ENCODE assay signal across 27 cellular contexts in the genomic region with DNA sequence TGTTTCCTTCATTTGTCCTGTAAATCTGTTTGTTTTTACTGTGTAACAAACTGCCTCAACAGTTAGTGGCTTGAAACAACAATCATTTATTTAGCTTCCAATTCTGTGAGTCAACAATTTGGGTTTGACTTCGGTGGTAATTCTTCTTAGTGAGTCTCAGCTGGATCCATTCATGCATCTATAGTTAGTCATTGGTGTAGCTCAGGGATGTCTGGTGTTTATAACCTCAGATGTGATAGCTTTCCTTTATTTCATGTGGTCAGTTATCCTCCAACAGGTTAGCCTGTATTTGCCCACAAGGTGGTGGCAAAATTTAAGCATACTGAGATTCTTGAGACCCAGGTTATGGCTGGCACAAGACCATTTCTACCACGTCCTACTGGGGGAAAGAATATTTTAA.
DNase-seq lines count a peak whose midpoint lies in the region; ATAC-seq and TF ChIP-seq lines count a peak whose summit lies in the region.
"Had no signal": no experiment of that assay in that cellular context is flagged by ENCODE, and none has a peak within 500 bp of the region (broad histone marks: within the 10 kb centered on the region; RNA-seq: fewer than 3 reads in every experiment).

No MANE protein-coding gene starts in this region.

- H3K36me3 Mint-ChIP-seq in WTC11: no peaks in the 10 kb centered on the region
- H3K36me3 Mint-ChIP-seq: natural killer cell treated with Interleukin-12 subunit alpha and Interleukin-12 subunit beta and Interleukin-15 and Interleukin-18, amount 100 ng/mL, for 72 hours had no signal

- no peaks in the 10 kb centered on the region for H3K27me3 Mint-ChIP-seq in WTC11 (ENCODE audit: low read depth)
- H3K27me3 Mint-ChIP-seq: dendritic cell treated with granulocyte-macrophage colony-stimulating factor and Interleukin-4, amounts not matched to agents 40 ng/mL and 50 ng/mL, for 4 days; natural killer cell treated with Interleukin-12 subunit alpha and Interleukin-12 subunit beta and Interleukin-15 and Interleukin-18, amount 100 ng/mL, for 72 hours had no signal

- H3K27me3 ChIP-seq in foreskin keratinocyte (no peaks in the 10 kb centered on the region), smooth muscle cell (ENCODE audit: low read depth) (no peaks in the 10 kb centered on the region), heart right ventricle (no peaks in the 10 kb centered on the region)
- H3K27me3 ChIP-seq: BLaER1 treated with 17β-estradiol and CSF1 and Interleukin-3, amounts not matched to agents 10 nM and 100 nM; SJCRH30 had no signal

- DNase-seq in LHCN-M2 (ENCODE audit: low read depth) (peak; percentile 73), WTC11 (ENCODE audit: low spot score) (no peak), foreskin keratinocyte (peak in 1 of 2 donors; percentile 43), smooth muscle cell (lab: John Stamatoyannopoulos, UW; ENCODE audit: unreplicated experiment) (no peak), heart right ventricle (no peak)
- DNase-seq: activated CD4-positive, alpha-beta T cell treated with anti-CD3 and anti-CD28 coated beads, Interleukin-2, amount 50 U/mL, for 4 hours; activated naive CD4-positive, alpha-beta T cell treated with anti-CD3 and anti-CD28 coated beads, Interleukin-2, amount 50 U/mL, for 16 hours; amniotic stem cell; Calu3; caudate nucleus; HFFc6; islet precursor cell; Kasumi-1; NCI-H1092 treated with DMSO at 0.1 percent for 48 hours; NCI-H187; NCI-H2227 treated with DMSO at 0.1 percent for 48 hours; NCI-H526 treated with DMSO at 0.1 percent for 48 hours; SJCRH30; stimulated activated CD4-positive, alpha-beta T cell treated with anti-CD3 and anti-CD28 coated beads, Interleukin-4, amount 100 ng/mL, for 1 hour; T1000; trophoblast cell had no signal

- H4K20me1 ChIP-seq in smooth muscle cell (ENCODE audit: low read depth): no peaks in the 10 kb centered on the region
- H4K20me1 ChIP-seq: BLaER1 treated with 17β-estradiol and CSF1 and Interleukin-3, amounts not matched to agents 10 nM and 100 nM had no signal

- H3K4me3 ChIP-seq in smooth muscle cell (no peak overlapping the region), heart right ventricle (no peak overlapping the region)
- H3K4me3 ChIP-seq: BLaER1 treated with 17β-estradiol and CSF1 and Interleukin-3, amounts not matched to agents 10 nM and 100 nM; GM23338; SJCRH30 had no signal

- H3K9ac ChIP-seq in smooth muscle cell (ENCODE audit: low read depth): no peak overlapping the region
- H3K9ac ChIP-seq: BLaER1 treated with 17β-estradiol and CSF1 and Interleukin-3, amounts not matched to agents 10 nM and 100 nM had no signal

- H3K4me3 Mint-ChIP-seq in WTC11: no peak overlapping the region
- H3K4me3 Mint-ChIP-seq: dendritic cell treated with granulocyte-macrophage colony-stimulating factor and Interleukin-4, amounts not matched to agents 40 ng/mL and 50 ng/mL, for 4 days; GM23338; HFFc6; natural killer cell treated with Interleukin-12 subunit alpha and Interleukin-12 subunit beta and Interleukin-15 and Interleukin-18, amount 100 ng/mL, for 72 hours had no signal

- POLR2A ChIA-PET in WTC11 (lab: Charles Lee): no interaction called here

- intact Hi-C loops in heart right ventricle (cut with DNase I): no loop called here

- H3K9me3 ChIP-seq in smooth muscle cell (replicated peaks; ENCODE audit: low read depth) (no peaks in the 10 kb centered on the region), heart right ventricle (no peaks in the 10 kb centered on the region)
- H3K9me3 ChIP-seq: BLaER1 treated with 17β-estradiol and CSF1 and Interleukin-3, amounts not matched to agents 10 nM and 100 nM; SJCRH30 had no signal

- no peaks in the 10 kb centered on the region for H3K36me3 ChIP-seq in smooth muscle cell (ENCODE audit: low read depth)
- no peaks in the 10 kb centered on the region for H3K36me3 ChIP-seq in heart right ventricle
- H3K36me3 ChIP-seq: BLaER1 treated with 17β-estradiol and CSF1 and Interleukin-3, amounts not matched to agents 10 nM and 100 nM; SJCRH30 had no signal

- no peak overlapping the region for H3K27ac ChIP-seq in foreskin keratinocyte
- H3K27ac ChIP-seq in smooth muscle cell (ENCODE audit: low read depth): peak overlapping the region; percentile 16
- no peak overlapping the region for H3K27ac ChIP-seq in heart right ventricle
- H3K27ac ChIP-seq: BLaER1 treated with 17β-estradiol and CSF1 and Interleukin-3, amounts not matched to agents 10 nM and 100 nM; SJCRH30 had no signal

- H2AFZ ChIP-seq in smooth muscle cell (ENCODE audit: low read depth): no peak overlapping the region
- H2AFZ ChIP-seq: GM23338 had no signal

- TF ChIP-seq CTCF in WTC11 (IDR thresholded peaks at IDR 0.05): no peak
- TF ChIP-seq CTCF in foreskin keratinocyte (conservative IDR thresholded peaks at IDR 0.05): peak; percentile 15
- no peak for TF ChIP-seq CTCF in smooth muscle cell (IDR thresholded peaks at IDR 0.05; ENCODE audit: borderline replicate concordance, insufficient read depth, poor library complexity, severe bottlenecking)
- no peak for TF ChIP-seq CTCF in heart right ventricle (IDR thresholded peaks at IDR 0.05)

- 62% methylated on average over 2 of the region's 2 CpGs for WGBS in smooth muscle cell (ENCODE audit: low lambda C conversion rate)
- WGBS in heart right ventricle, 2 donors: 55 to 72% methylated on average over 2 of the region's 2 CpGs

- H3K4me1 Mint-ChIP-seq in WTC11: peaks cover 12% of the 10 kb centered on the region

- no peaks in the 10 kb centered on the region for H3K79me2 ChIP-seq in smooth muscle cell (ENCODE audit: low read depth)

- H3K4me2 ChIP-seq in smooth muscle cell: no peak overlapping the region
- H3K4me2 ChIP-seq: BLaER1 treated with 17β-estradiol and CSF1 and Interleukin-3, amounts not matched to agents 10 nM and 100 nM; GM23338 had no signal

- CTCF ChIA-PET in WTC11 (lab: Charles Lee): interaction anchor here (1.0 kb wide), 1 partner anchor 16 kb away, joined by 3 read pairs; no protein-coding TSS in a partner anchor

- H3K4me1 ChIP-seq in foreskin keratinocyte (no peaks in the 10 kb centered on the region), smooth muscle cell (ENCODE audit: low read depth) (no peaks in the 10 kb centered on the region), heart right ventricle (no peaks in the 10 kb centered on the region)
- H3K4me1 ChIP-seq: BLaER1 treated with 17β-estradiol and CSF1 and Interleukin-3, amounts not matched to agents 10 nM and 100 nM; SJCRH30 had no signal

- peaks cover 18% of the 10 kb centered on the region for H3K9me3 Mint-ChIP-seq in WTC11

- no peaks in the 10 kb centered on the region for H3F3A ChIP-seq in smooth muscle cell (ENCODE audit: low read depth)

- no peak overlapping the region for H3K27ac Mint-ChIP-seq in WTC11
- H3K27ac Mint-ChIP-seq: dendritic cell treated with granulocyte-macrophage colony-stimulating factor and Interleukin-4, amounts not matched to agents 40 ng/mL and 50 ng/mL, for 4 days; GM23338; HFFc6; natural killer cell treated with Interleukin-12 subunit alpha and Interleukin-12 subunit beta and Interleukin-15 and Interleukin-18, amount 100 ng/mL, for 72 hours had no signal

- ATAC-seq in WTC11: 0 out of 2 replicates have a peak, but pooled peaks have one; percentile 22
- ATAC-seq in foreskin keratinocyte: peak; percentile 69
- ATAC-seq in HG02588 (IDR thresholded peaks at IDR 0.05; ENCODE audit: unreplicated experiment): no peak
- ATAC-seq in HG03460 (IDR thresholded peaks at IDR 0.05; ENCODE audit: unreplicated experiment): no peak
- ATAC-seq in heart right ventricle: no peak
- ATAC-seq: GM23338; natural killer cell treated with Interleukin-12 subunit alpha and Interleukin-12 subunit beta and Interleukin-15 and Interleukin-18, amount 100 ng/mL, for 72 hours had no signal

TF ChIP-seq in WTC11, 78 proteins besides CTCF, POLR2A, EP300 and RAD21 (continues in another document):
- TF ChIP-seq ELF4 (CRISPR knock-in tag; IDR thresholded peaks at IDR 0.05; ENCODE audit: low read depth): no peak
- no peak for TF ChIP-seq NR3C1 (CRISPR knock-in tag; conservative IDR thresholded peaks at IDR 0.05; ENCODE audit: low read depth)
- no peak for TF ChIP-seq HMGXB4 (CRISPR knock-in tag; IDR thresholded peaks at IDR 0.05)
- no peak for TF ChIP-seq USF1 (CRISPR knock-in tag; IDR thresholded peaks at IDR 0.05)
- TF ChIP-seq SP1 (CRISPR knock-in tag; conservative IDR thresholded peaks at IDR 0.05): no peak
- TF ChIP-seq ZNF219 (CRISPR knock-in tag; IDR thresholded peaks at IDR 0.05; ENCODE audit: borderline replicate concordance): no peak
- no peak for TF ChIP-seq ZNF416 (CRISPR knock-in tag; IDR thresholded peaks at IDR 0.05)

Comparison
In these comparisons a context has a peak if more than half of its experiments do, and no peak if none do; other contexts are left out.
1. ATAC-seq: peak in WTC11 (single experiment) and foreskin keratinocyte (single experiment); none in HG02588 (single experiment), HG03460 (single experiment) and heart right ventricle (0 of 8).